Comparison of ENCODE assay signal across 36 cellular contexts in genomic region chr6:88443554-88443953, GRCh38.
DNase-seq lines count a peak whose midpoint lies in the region; ATAC-seq, FAIRE-seq and TF ChIP-seq lines count a peak whose summit lies in the region.
"Had no signal": no experiment of that assay in that cellular context is flagged by ENCODE, and none has a peak within 500 bp of the region (broad histone marks: within the 10 kb centered on the region; RNA-seq: fewer than 3 reads in every experiment).

No MANE protein-coding gene starts in this region.

- no peak overlapping the region for H3K9ac ChIP-seq in GM12878 (ENCODE audit: control insufficient read depth, insufficient read depth, low read length)

- no peak for TF ChIP-seq RAD21 in GM12878 (IDR thresholded peaks at IDR 0.05; ENCODE audit: insufficient read depth, low read depth, low read length)

- no peaks in the 10 kb centered on the region for H3K36me3 ChIP-seq in GM12878 (ENCODE audit: control insufficient read depth in 2 of 2, insufficient read depth in 2 of 2, low read length in 1 of 2)
- H3K36me3 ChIP-seq: BE2C, breast epithelium, heart right ventricle, MG63, SJSA1, thyroid gland had no signal

- H3K4me3 ChIP-seq in HL-60 (replicated peaks; ENCODE audit: insufficient read depth, low read length) (no peak overlapping the region), GM12878 (no peak overlapping the region)
- H3K4me3 ChIP-seq: breast epithelium, dorsolateral prefrontal cortex, heart right ventricle, MG63, psoas muscle, SJSA1, thyroid gland had no signal

- no peaks in the 10 kb centered on the region for H3K9me3 ChIP-seq in GM12878 (replicated peaks; ENCODE audit: control insufficient read depth, insufficient read depth, low read length)
- H3K9me3 ChIP-seq: BE2C, breast epithelium, heart right ventricle, MG63, psoas muscle, SJSA1, thyroid gland had no signal

- H3K27ac ChIP-seq in HL-60 (replicated peaks) (peak overlapping the region; percentile 73), GM12878 (ENCODE audit: control insufficient read depth, insufficient read depth) (no peak overlapping the region)
- H3K27ac ChIP-seq: breast epithelium, dorsolateral prefrontal cortex, heart right ventricle, psoas muscle, SJSA1, thyroid gland had no signal

- H3K27me3 ChIP-seq in HL-60 (ENCODE audit: insufficient read depth, poor library complexity, severe bottlenecking) = no peaks in the 10 kb centered on the region
- no peaks in the 10 kb centered on the region for H3K27me3 ChIP-seq in GM12878 (replicated peaks in 1 of 2; ENCODE audit: control insufficient read depth in 2 of 2, insufficient read depth in 2 of 2, low read length in 1 of 2)
- H3K27me3 ChIP-seq: BE2C, breast epithelium, dorsolateral prefrontal cortex, heart right ventricle, MG63, SJSA1, thyroid gland had no signal

- peak; percentile 72 for FAIRE-seq in GM18507 (lab: Jason Lieb, UNC)
- no peak for FAIRE-seq in GM12878 (lab: Jason Lieb, UNC)
- FAIRE-seq: GM12892, RCC 7860 had no signal

- H3K4me2 ChIP-seq in GM12878 (ENCODE audit: control insufficient read depth, insufficient read depth) = no peak overlapping the region

- peak; percentile 74 for ATAC-seq in GM21381 (IDR thresholded peaks at IDR 0.05; ENCODE audit: unreplicated experiment)
- ATAC-seq in GM12878 = peak; percentile 92
- ATAC-seq in GM21619 (IDR thresholded peaks at IDR 0.05; ENCODE audit: unreplicated experiment) = no peak
- ATAC-seq: heart right ventricle; naive thymus-derived CD4-positive, alpha-beta T cell; psoas muscle; sciatic nerve; WTC11 had no signal

- RAD21 ChIA-PET in GM12878 (lab: Charles Lee; ENCODE audit: unreplicated experiment) = interaction anchor here (1.2 to 3.4 kb wide), 5 partner anchors 15 to 316 kb away, joined by 3 to 25 read pairs (median 6); no protein-coding TSS in a partner anchor

- H3K79me2 ChIP-seq in GM12878 (ENCODE audit: control insufficient read depth, insufficient read depth, low read length) = no peaks in the 10 kb centered on the region

- TF ChIP-seq POLR2A in GM12878 (IDR thresholded peaks at IDR 0.05; ENCODE audit: low read depth, low read length) = no peak

- SMC1A ChIA-PET in GM12878 (lab: Charles Lee; ENCODE audit: uncharacterized antibody, unreplicated experiment) = interaction anchor here (0.9 to 2.4 kb wide), 10 partner anchors 9 to 514 kb away, joined by 3 to 18 read pairs (median 4); no protein-coding TSS in a partner anchor

- DNase-seq in GM18507 (ENCODE audit: extremely low spot score, insufficient read length, low read depth) (no peak), HL-60 (ENCODE audit: low read depth in 1 of 2, low spot score in 1 of 2) (peak in 1 of 2 experiments; percentile 26), GM12878 (ENCODE audit: low read depth, low spot score) (peak; percentile 21), NCI-H1105 treated with DMSO at 0.1 percent for 48 hours (lab: John Stamatoyannopoulos, UW) (no peak)
- DNase-seq in activated CD8-positive, alpha-beta memory T cell treated with anti-CD3 and anti-CD28 coated beads, Interleukin-2, amount 50 U/mL, for 48 hours = no peak
- DNase-seq: ACHN; activated CD4-positive, alpha-beta T cell treated with anti-CD3 and anti-CD28 coated beads, Interleukin-2, amount 10 ng/mL, durations not matched to agents 24 days and 14 days; activated effector memory CD4-positive, alpha-beta T cell treated with anti-CD3 and anti-CD28 coated beads, Interleukin-2, amount 50 U/mL, for 16 hours; activated T-cell treated with anti-CD3 and anti-CD28 coated beads, Interleukin-2, amount 50 U/mL, for 1 hour; BE2C; dorsolateral prefrontal cortex; EL; foreskin melanocyte; heart right ventricle; KG1; MG63; midbrain; naive thymus-derived CD4-positive, alpha-beta T cell; NCI-H146; NCI-H2107; NCI-H345; NCI-H69; nucleus accumbens; psoas muscle; stimulated activated CD4-positive, alpha-beta T cell treated with anti-CD3 and anti-CD28 coated beads, Interleukin-12 subunit alpha, Interleukin-12 subunit beta, amount 100 ng/mL, for 4 hours; stimulated activated CD4-positive, alpha-beta T cell treated with anti-CD3 and anti-CD28 coated beads, Interleukin-4, amount 100 ng/mL, for 1 hour; T1000; thyroid gland had no signal

- WGBS in GM12878 (ENCODE audit: insufficient coverage, insufficient replicate concordance, low lambda C conversion rate, missing lambda C conversion rate) = 0% methylated on average over 1 of the region's 1 CpG

- no peaks in the 10 kb centered on the region for H4K20me1 ChIP-seq in GM12878 (ENCODE audit: control insufficient read depth, insufficient read depth)

- H3K4me1 ChIP-seq in GM12878 (ENCODE audit: control insufficient read depth, insufficient read depth, low read length) = peaks cover 7% of the 10 kb centered on the region; the same call in 1 of the 2 replicates
- H3K4me1 ChIP-seq: BE2C, breast epithelium, psoas muscle, SJSA1, thyroid gland had no signal

- intact Hi-C loops in GM12878 (cut with micrococcal nuclease; ENCODE audit: unreplicated experiment) = loop anchor here (5.0 kb wide), 1 partner anchor 49 kb away; no protein-coding TSS in a partner anchor

- CTCF ChIA-PET in GM12878 (lab: Yijun Ruan, JAX) = interaction anchor here (1.0 to 1.2 kb wide), 4 partner anchors 20 to 1051 kb away, joined by 3 read pairs; no protein-coding TSS in a partner anchor

- no peak for TF ChIP-seq EP300 in GM12878 (IDR thresholded peaks at IDR 0.05; ENCODE audit: borderline replicate concordance in 1 of 2, control insufficient read depth in 1 of 2, low read depth in 2 of 2, low read length in 2 of 2)

- POLR2A ChIA-PET in GM12878 (lab: Charles Lee) = no interaction called here

- no TSS peak for BruUV-seq in GM12878 (replicated peaks; lab: Mats Ljungman, UMichigan)

- TF ChIP-seq CTCF in HL-60 (IDR thresholded peaks at IDR 0.05; ENCODE audit: insufficient read depth, low read length) (no peak), GM12878 (IDR thresholded peaks at IDR 0.05 in 2 of 3, conservative IDR thresholded peaks at IDR 0.05 in 1 of 3; ENCODE audit: control insufficient read depth in 2 of 3, extremely low read depth in 1 of 3, insufficient read depth in 1 of 3, low read depth in 3 of 3, low read length in 3 of 3) (no peak)

- no peak overlapping the region for H2AFZ ChIP-seq in GM12878 (ENCODE audit: control insufficient read depth, low read depth, low read length)

- in situ Hi-C loops in GM12878 (cut with MboI) = no loop called here

TF ChIP-seq in GM12878, 131 proteins besides CTCF, POLR2A, EP300 and RAD21 (continues in another document):
- TF ChIP-seq MEF2B (IDR thresholded peaks at IDR 0.05; ENCODE audit: partially characterized antibody, poor library complexity, severe bottlenecking) (peak; percentile 32), SPI1 (IDR thresholded peaks at IDR 0.05; ENCODE audit: borderline replicate concordance, insufficient read depth, low read depth, low read length) (peak; percentile 14; the same call in 1 of the 2 replicates), JUNB (IDR thresholded peaks at IDR 0.05) (peak; percentile 17; the same call in 1 of the 2 replicates), ATF7 (IDR thresholded peaks at IDR 0.05; ENCODE audit: low read depth) (peak; percentile 69; the same call in 1 of the 2 replicates), MXI1 (IDR thresholded peaks at IDR 0.05; ENCODE audit: low read depth, low read length) (no peak), MTA2 (IDR thresholded peaks at IDR 0.05; ENCODE audit: low read depth) (peak; percentile 82), PAX8 (IDR thresholded peaks at IDR 0.05) (no peak), PRDM15 (CRISPR knock-in tag; IDR thresholded peaks at IDR 0.05) (no peak), GATAD2B (conservative IDR thresholded peaks at IDR 0.05; ENCODE audit: low read depth) (no peak)
- TF ChIP-seq, protein P1, sequence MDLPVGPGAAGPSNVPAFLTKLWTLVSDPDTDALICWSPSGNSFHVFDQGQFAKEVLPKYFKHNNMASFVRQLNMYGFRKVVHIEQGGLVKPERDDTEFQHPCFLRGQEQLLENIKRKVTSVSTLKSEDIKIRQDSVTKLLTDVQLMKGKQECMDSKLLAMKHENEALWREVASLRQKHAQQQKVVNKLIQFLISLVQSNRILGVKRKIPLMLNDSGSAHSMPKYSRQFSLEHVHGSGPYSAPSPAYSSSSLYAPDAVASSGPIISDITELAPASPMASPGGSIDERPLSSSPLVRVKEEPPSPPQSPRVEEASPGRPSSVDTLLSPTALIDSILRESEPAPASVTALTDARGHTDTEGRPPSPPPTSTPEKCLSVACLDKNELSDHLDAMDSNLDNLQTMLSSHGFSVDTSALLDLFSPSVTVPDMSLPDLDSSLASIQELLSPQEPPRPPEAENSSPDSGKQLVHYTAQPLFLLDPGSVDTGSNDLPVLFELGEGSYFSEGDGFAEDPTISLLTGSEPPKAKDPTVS (IDR thresholded peaks at IDR 0.05; ENCODE audit: low read depth, low read length) = no peak
